ENCODE assay signal across 9 cellular contexts in the genomic region with DNA sequence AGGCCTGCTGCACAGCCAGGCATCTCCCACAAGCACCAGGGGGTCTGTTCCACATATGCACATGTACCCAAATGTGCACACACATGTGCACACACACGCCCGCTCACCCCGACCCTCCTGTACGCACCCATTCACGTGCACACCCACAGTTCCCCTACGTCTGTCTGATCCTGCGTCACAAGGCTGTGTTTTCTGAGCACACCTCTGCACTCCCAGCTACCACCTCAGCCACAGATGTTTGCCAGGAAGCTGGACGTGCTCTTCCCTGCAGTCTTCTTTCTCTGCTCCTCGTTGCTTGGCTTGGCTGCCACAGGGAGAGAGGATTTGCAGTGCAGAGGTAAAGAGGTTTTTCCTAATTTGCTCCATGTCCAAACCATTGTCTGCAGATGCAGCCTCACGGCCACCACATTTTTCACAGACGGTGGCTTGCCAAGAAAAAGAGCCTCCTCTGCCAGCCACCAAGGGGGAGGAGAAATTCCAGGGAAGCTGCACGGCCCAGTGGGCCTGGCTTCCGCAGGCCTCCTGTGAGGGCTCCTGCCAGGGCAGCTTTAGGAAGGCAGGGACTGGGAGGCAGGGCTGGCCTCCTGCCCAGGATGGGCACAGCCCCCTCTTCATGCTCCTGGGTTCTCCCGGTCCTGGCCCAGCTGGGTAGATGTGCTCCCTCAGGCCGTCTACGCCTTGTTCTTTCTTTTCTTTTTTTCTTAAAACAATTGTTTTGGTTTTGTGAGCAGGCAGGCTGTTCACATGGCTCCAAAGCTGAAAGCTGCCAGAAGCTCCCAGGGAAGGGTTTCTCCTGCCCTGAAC. TPM values are rescaled to one million over a fixed set of nuclear protein-coding genes. Genes with fewer than 3 reads are reported as not detected.
A peak's percentile ranks its signal among the peaks of the same experiment; 100 is the strongest.
DNase-seq lines count a peak whose midpoint lies in the region; ATAC-seq, FAIRE-seq and TF ChIP-seq lines count a peak whose summit lies in the region.
"Had no signal": no experiment of that assay in that cellular context is flagged by ENCODE, and none has a peak within 500 bp of the region (broad histone marks: within the 10 kb centered on the region; RNA-seq: fewer than 3 reads in every experiment).

No MANE protein-coding gene starts in this region.

- no peak for TF ChIP-seq CTCF in endothelial cell of umbilical vein (IDR thresholded peaks at IDR 0.05; ENCODE audit: extremely low read depth in 1 of 2, insufficient read depth in 1 of 2, low read depth in 1 of 2, low read length in 2 of 2)
- TF ChIP-seq CTCF in mesothelial cell of epicardium (IDR thresholded peaks at IDR 0.05; ENCODE audit: unreplicated experiment), result no peak

- dilution Hi-C loops in endothelial cell of umbilical vein (cut with MboI; ENCODE audit: extremely low pct_ligation_motif_present, low sequenced_read_pairs), result no loop called here

- no peak for FAIRE-seq in endothelial cell of umbilical vein (lab: Jason Lieb, UNC)
- peak; percentile 93 for FAIRE-seq in urothelium cell line (lab: Jason Lieb, UNC)

- H2AFZ ChIP-seq in endothelial cell of umbilical vein (ENCODE audit: low read depth, low read length), result no peak overlapping the region

- POLR2A ChIA-PET in endothelial cell of umbilical vein (lab: Charles Lee), result no interaction called here

- H3K9me3 Mint-ChIP-seq in mesothelial cell of epicardium, result peaks cover 30% of the 10 kb centered on the region

- no peak overlapping the region for H3K4me2 ChIP-seq in endothelial cell of umbilical vein (ENCODE audit: insufficient read depth, low read length)

- no peaks in the 10 kb centered on the region for H3K9me1 ChIP-seq in endothelial cell of umbilical vein (replicated peaks; ENCODE audit: control insufficient read depth, extremely low read depth, insufficient read depth, low read length)

- H3K36me3 Mint-ChIP-seq in mesothelial cell of epicardium, result peaks cover 17% of the 10 kb centered on the region

- H3K9me3 ChIP-seq in endothelial cell of umbilical vein (replicated peaks; ENCODE audit: control insufficient read depth, insufficient read depth, low read length), result no peaks in the 10 kb centered on the region

- no peak for ATAC-seq in HG03521 (IDR thresholded peaks at IDR 0.05; ENCODE audit: unreplicated experiment)
- ATAC-seq in HG03039 (IDR thresholded peaks at IDR 0.05; ENCODE audit: unreplicated experiment), result no peak

- no peaks in the 10 kb centered on the region for H4K20me1 ChIP-seq in endothelial cell of umbilical vein (replicated peaks; ENCODE audit: control insufficient read depth, extremely low read depth, insufficient read depth, low read length)

- no peak overlapping the region for H3K4me3 Mint-ChIP-seq in mesothelial cell of epicardium
- H3K4me3 Mint-ChIP-seq: H9 had no signal

- no peaks in the 10 kb centered on the region for H3K4me1 ChIP-seq in endothelial cell of umbilical vein (ENCODE audit: control insufficient read depth, extremely low read depth, insufficient read depth, low read length)

- TF ChIP-seq POLR2A in endothelial cell of umbilical vein (IDR thresholded peaks at IDR 0.05; ENCODE audit: low read depth, low read length), result no peak

- CTCF ChIA-PET in endothelial cell of umbilical vein (lab: Charles Lee), result interaction anchor here (0.9 to 1.0 kb wide), 3 partner anchors 10 to 35 kb away, joined by 3 to 4 read pairs (median 3); no protein-coding TSS in a partner anchor

- H3K36me3 ChIP-seq in endothelial cell of umbilical vein (ENCODE audit: control insufficient read depth in 2 of 2, extremely low read depth in 1 of 2, insufficient read depth in 2 of 2, low read length in 2 of 2), result no peaks in the 10 kb centered on the region

- no peaks in the 10 kb centered on the region for H3K27me3 Mint-ChIP-seq in mesothelial cell of epicardium (ENCODE audit: low read depth)

- peaks cover 0 to 3% of the 10 kb centered on the region in 2 experiments for H3K27me3 ChIP-seq in endothelial cell of umbilical vein (ENCODE audit: control insufficient read depth in 2 of 2, insufficient read depth in 2 of 2, low read length in 2 of 2)

- H3K27ac ChIP-seq in endothelial cell of umbilical vein (ENCODE audit: insufficient read depth, low read depth, low read length), result no peak overlapping the region

- H3K4me3 ChIP-seq in endothelial cell of umbilical vein (replicated peaks in 1 of 3; ENCODE audit: insufficient read depth in 1 of 3, low read depth in 1 of 3, low read length in 3 of 3), result no peak overlapping the region

- no TSS peak for BruUV-seq in endothelial cell of umbilical vein (replicated peaks; lab: Mats Ljungman, UMichigan)

- no peaks in the 10 kb centered on the region for H3K79me2 ChIP-seq in endothelial cell of umbilical vein (ENCODE audit: control insufficient read depth, insufficient read depth, low read length)

- H3K9ac ChIP-seq in endothelial cell of umbilical vein (replicated peaks; ENCODE audit: extremely low read depth, insufficient read depth, low read length), result no peak overlapping the region

- intact Hi-C loops in endothelial cell of umbilical vein (cut with micrococcal nuclease), result no loop called here

- DNase-seq in NCI-H2171 treated with DMSO at 0.1 percent for 48 hours (lab: John Stamatoyannopoulos, UW), result peak; percentile 3
- no peak for DNase-seq in NCI-H2171 (lab: John Stamatoyannopoulos, UW)
- DNase-seq in endothelial cell of umbilical vein (ENCODE audit: low read depth, low spot score), result peak; percentile 46
- no peak for DNase-seq in mesothelial cell of epicardium (ENCODE audit: low spot score in 2 of 2, unreplicated experiment in 2 of 2)
- DNase-seq in urothelium cell line (ENCODE audit: low spot score), result peak; percentile 85
- no peak for DNase-seq in activated effector memory CD4-positive, alpha-beta T cell treated with anti-CD3 and anti-CD28 coated beads, Interleukin-2, amount 50 U/mL, for 16 hours
- DNase-seq: H9 had no signal

- peaks cover 23% of the 10 kb centered on the region for H3K4me1 Mint-ChIP-seq in mesothelial cell of epicardium

- peak overlapping the region; percentile 93 for H3K27ac Mint-ChIP-seq in mesothelial cell of epicardium

TF ChIP-seq in endothelial cell of umbilical vein, 7 proteins besides CTCF, POLR2A, EP300 and RAD21:
- TF ChIP-seq MYC (IDR thresholded peaks at IDR 0.05; ENCODE audit: low read depth, low read length), result no peak
- TF ChIP-seq, protein P1, sequence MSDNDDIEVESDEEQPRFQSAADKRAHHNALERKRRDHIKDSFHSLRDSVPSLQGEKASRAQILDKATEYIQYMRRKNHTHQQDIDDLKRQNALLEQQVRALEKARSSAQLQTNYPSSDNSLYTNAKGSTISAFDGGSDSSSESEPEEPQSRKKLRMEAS (IDR thresholded peaks at IDR 0.05; ENCODE audit: insufficient read depth, insufficient read length), result no peak
- no peak for TF ChIP-seq EZH2 (IDR thresholded peaks at IDR 0.05; ENCODE audit: borderline replicate concordance, low read depth, low read length, severe bottlenecking)
- no peak for TF ChIP-seq POLR2AphosphoS5 (IDR thresholded peaks at IDR 0.05; ENCODE audit: insufficient read depth, low read depth, low read length)
- TF ChIP-seq GATA2 (IDR thresholded peaks at IDR 0.05; ENCODE audit: insufficient read depth, insufficient read length, low read depth, low read length), result no peak
- no peak for TF ChIP-seq JUN (IDR thresholded peaks at IDR 0.05; ENCODE audit: borderline replicate concordance, insufficient read depth, insufficient read length, low read depth)
- no peak for TF ChIP-seq FOS (IDR thresholded peaks at IDR 0.05; ENCODE audit: borderline replicate concordance, insufficient read depth, low read length)

RNA-seq across cellular contexts. Expression of gene HS6ST1, which starts 29.2 kb away (rescaled TPM):
- total RNA-seq in endothelial cell of umbilical vein (15.4 and 19.4 TPM in 2 replicates), mesothelial cell of epicardium (139 to 141 TPM (median 141 TPM) in 3 replicates)
- polyA plus RNA-seq in endothelial cell of umbilical vein, result 12.8 and 14.9 TPM in 2 replicates
- polyA plus RNA-seq in endothelial cell of umbilical vein (2011; cell fraction: cytosol; rRNA removed), result 7.6 and 9.5 TPM in 2 replicates
- polyA plus RNA-seq in endothelial cell of umbilical vein (2011; cell fraction: nucleus; rRNA removed), result 4.9 and 5.6 TPM in 2 replicates
- 15.3 and 19.2 TPM in 2 replicates for polyA plus RNA-seq in endothelial cell of umbilical vein (2012)
- 13.7 and 13.9 TPM in 2 replicates for polyA minus RNA-seq in endothelial cell of umbilical vein
- polyA minus RNA-seq in endothelial cell of umbilical vein (2011; cell fraction: cytosol; rRNA and poly(A)+ RNA removed), result 5.4 TPM
- polyA minus RNA-seq in endothelial cell of umbilical vein (2011; cell fraction: nucleus; rRNA and poly(A)+ RNA removed), result 11.0 and 20.7 TPM in 2 replicates

Comparison
In these comparisons a context has a peak if more than half of its experiments do, and no peak if none do; other contexts are left out.
1. DNase-seq: peak in NCI-H2171 treated with DMSO at 0.1 percent for 48 hours (single experiment), endothelial cell of umbilical vein (single experiment) and urothelium cell line (single experiment); none in NCI-H2171 (single experiment), mesothelial cell of epicardium (0 of 2) and activated effector memory CD4-positive, alpha-beta T cell treated with anti-CD3 and anti-CD28 coated beads, Interleukin-2, amount 50 U/mL, for 16 hours (single experiment).